ENCODE assay signal across 12 cellular contexts in the genomic region with DNA sequence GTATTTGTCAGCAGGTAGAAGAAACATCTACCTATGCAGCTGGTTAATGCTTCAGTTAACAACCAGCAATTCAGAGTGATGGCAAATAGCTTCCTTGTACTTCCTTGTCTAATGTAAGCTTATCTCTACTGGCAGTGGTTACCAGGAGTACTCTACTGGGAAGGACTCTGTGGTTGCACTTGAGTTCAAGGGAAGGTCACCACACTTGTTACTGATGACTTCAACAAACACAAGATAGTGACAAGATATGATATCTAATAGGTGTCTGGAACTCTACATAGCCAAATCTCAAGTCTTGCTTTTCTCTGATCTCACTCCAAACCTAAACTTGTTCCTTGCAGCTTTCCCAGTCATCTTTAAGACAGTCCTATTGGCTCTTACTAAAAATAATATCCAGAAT.
"Had no signal": no experiment of that assay in that cellular context is flagged by ENCODE, and none has a peak within 500 bp of the region (broad histone marks: within the 10 kb centered on the region; RNA-seq: fewer than 3 reads in every experiment).

No MANE protein-coding gene starts in this region.

- H2AFZ ChIP-seq: neural progenitor cell had no signal

- H3K4me3 ChIP-seq: gastroesophageal sphincter, neural progenitor cell, testis, upper lobe of right lung had no signal

- H3K9ac ChIP-seq: neural progenitor cell had no signal

- DNase-seq: activated CD4-positive, CD25-positive, alpha-beta regulatory T cell; activated naive CD4-positive, alpha-beta T cell treated with anti-CD3 and anti-CD28 coated beads, Interleukin-2, amount 50 U/mL, for 16 hours; effector memory CD8-positive, alpha-beta T cell; kidney glomerular epithelial cell; midbrain; stimulated activated CD4-positive, alpha-beta T cell treated with anti-CD3 and anti-CD28 coated beads, Interleukin-15, amount 100 ng/mL, for 24 hours; stimulated activated CD4-positive, alpha-beta T cell treated with anti-CD3 and anti-CD28 coated beads, Interleukin-4, amount 100 ng/mL, for 24 hours; stimulated activated naive CD8-positive, alpha-beta T cell treated with anti-CD3 and anti-CD28 coated beads, Interleukin-15, amount 100 ng/mL, for 72 hours; testis; upper lobe of right lung had no signal

- H3K27me3 ChIP-seq: gastroesophageal sphincter, neural progenitor cell, testis, upper lobe of right lung had no signal

- H3K4me1 ChIP-seq: gastroesophageal sphincter, neural progenitor cell, testis, upper lobe of right lung had no signal

- H3K27ac ChIP-seq: gastroesophageal sphincter, neural progenitor cell, testis, upper lobe of right lung had no signal

- H3K9me3 ChIP-seq: gastroesophageal sphincter, testis, upper lobe of right lung had no signal

- ATAC-seq: effector memory CD8-positive, alpha-beta T cell; gastroesophageal sphincter; stimulated activated naive CD8-positive, alpha-beta T cell treated with anti-CD3 and anti-CD28 coated beads, Interleukin-15, amount 100 ng/mL, for 72 hours; upper lobe of right lung had no signal

- H3K4me2 ChIP-seq: neural progenitor cell had no signal

- H3K36me3 ChIP-seq: gastroesophageal sphincter, neural progenitor cell, upper lobe of right lung had no signal
